1 cellular context compared by ENCODE assay signal in the genomic region with DNA sequence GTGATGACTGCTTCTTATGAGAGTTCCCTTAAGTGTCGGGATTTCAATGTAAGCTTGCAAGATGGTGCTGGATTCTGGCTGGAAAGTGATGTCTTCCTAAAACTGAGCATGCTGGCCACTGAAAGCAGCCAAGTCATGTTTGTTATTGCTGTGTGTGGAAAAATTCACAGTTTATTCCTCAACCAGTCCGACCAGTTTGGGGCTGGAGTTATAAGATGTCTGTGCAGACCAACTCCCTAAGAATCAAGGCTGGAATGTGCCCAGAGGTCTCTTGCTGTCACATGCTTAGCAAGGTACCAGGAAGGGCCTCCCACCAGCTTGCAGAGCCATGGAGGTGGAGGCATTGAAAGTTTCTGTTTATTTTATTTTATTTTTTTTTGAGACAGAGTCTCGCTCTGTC.
TF ChIP-seq lines count a peak whose summit lies in the region.

No MANE protein-coding gene starts in this region.

TF ChIP-seq in HepG2, 621 proteins besides CTCF, POLR2A, EP300 and RAD21:
- TF ChIP-seq TGIF2 (CRISPR knock-in tag; IDR thresholded peaks at IDR 0.05) (no peak), ZNF17 (CRISPR knock-in tag; IDR thresholded peaks at IDR 0.05) (no peak), U2AF2 (IDR thresholded peaks at IDR 0.05; ENCODE audit: low read depth, low read length) (no peak), PHF8 (CRISPR knock-in tag; IDR thresholded peaks at IDR 0.05) (no peak), ZFY (CRISPR knock-in tag; IDR thresholded peaks at IDR 0.05) (no peak), SIN3A (IDR thresholded peaks at IDR 0.05; ENCODE audit: borderline replicate concordance, low read depth, low read length) (no peak)
- TF ChIP-seq, protein P1, sequence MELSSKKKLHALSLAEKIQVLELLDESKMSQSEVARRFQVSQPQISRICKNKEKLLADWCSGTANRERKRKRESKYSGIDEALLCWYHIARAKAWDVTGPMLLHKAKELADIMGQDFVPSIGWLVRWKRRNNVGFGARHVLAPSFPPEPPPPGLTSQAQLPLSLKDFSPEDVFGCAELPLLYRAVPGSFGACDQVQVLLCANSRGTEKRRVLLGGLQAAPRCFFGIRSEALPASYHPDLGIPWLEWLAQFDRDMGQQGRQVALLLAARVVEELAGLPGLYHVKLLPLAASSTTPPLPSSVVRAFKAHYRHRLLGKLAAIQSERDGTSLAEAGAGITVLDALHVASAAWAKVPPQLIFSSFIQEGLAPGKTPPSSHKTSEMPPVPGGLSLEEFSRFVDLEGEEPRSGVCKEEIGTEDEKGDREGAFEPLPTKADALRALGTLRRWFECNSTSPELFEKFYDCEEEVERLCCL (CRISPR knock-in tag; IDR thresholded peaks at IDR 0.05; ENCODE audit: borderline replicate concordance): no peak
- TF ChIP-seq, protein P2, sequence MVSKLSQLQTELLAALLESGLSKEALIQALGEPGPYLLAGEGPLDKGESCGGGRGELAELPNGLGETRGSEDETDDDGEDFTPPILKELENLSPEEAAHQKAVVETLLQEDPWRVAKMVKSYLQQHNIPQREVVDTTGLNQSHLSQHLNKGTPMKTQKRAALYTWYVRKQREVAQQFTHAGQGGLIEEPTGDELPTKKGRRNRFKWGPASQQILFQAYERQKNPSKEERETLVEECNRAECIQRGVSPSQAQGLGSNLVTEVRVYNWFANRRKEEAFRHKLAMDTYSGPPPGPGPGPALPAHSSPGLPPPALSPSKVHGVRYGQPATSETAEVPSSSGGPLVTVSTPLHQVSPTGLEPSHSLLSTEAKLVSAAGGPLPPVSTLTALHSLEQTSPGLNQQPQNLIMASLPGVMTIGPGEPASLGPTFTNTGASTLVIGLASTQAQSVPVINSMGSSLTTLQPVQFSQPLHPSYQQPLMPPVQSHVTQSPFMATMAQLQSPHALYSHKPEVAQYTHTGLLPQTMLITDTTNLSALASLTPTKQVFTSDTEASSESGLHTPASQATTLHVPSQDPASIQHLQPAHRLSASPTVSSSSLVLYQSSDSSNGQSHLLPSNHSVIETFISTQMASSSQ (IDR thresholded peaks at IDR 0.05; ENCODE audit: low read depth): no peak
- TF ChIP-seq, protein P2 (CRISPR knock-in tag; IDR thresholded peaks at IDR 0.05; ENCODE audit: borderline replicate concordance): no peak
